In genomic region chr7:155809332-155809946, GRCh38 we compare ENCODE assay signal across 12 cellular contexts. TPM values are rescaled to one million over a fixed set of nuclear protein-coding genes. Genes with fewer than 3 reads are reported as not detected.
DNase-seq lines count a peak whose midpoint lies in the region; ATAC-seq and TF ChIP-seq lines count a peak whose summit lies in the region.
"Had no signal": no experiment of that assay in that cellular context is flagged by ENCODE, and none has a peak within 500 bp of the region (broad histone marks: within the 10 kb centered on the region; RNA-seq: fewer than 3 reads in every experiment).

No MANE protein-coding gene starts in this region.

- no peak for TF ChIP-seq EP300 in tibial nerve (IDR thresholded peaks at IDR 0.05)

- CTCF ChIA-PET in activated CD4-positive, alpha-beta T cell treated with anti-CD3 and anti-CD28 coated beads, Interleukin-2, amount 10 ng/mL, durations not matched to agents 7 days and 5 days (lab: Charles Lee): no interaction called here
- CTCF ChIA-PET in activated CD8-positive, alpha-beta T cell treated with anti-CD3 and anti-CD28 coated beads, Interleukin-2, amount 10 ng/mL, durations not matched to agents 7 days and 5 days (lab: Charles Lee): no interaction called here

- H3K36me3 ChIP-seq in endodermal cell (ENCODE audit: control insufficient read depth, insufficient read depth, low read length): no peaks in the 10 kb centered on the region
- H3K36me3 ChIP-seq in mesodermal cell (ENCODE audit: control insufficient read depth, insufficient read depth, low read length): no peaks in the 10 kb centered on the region
- no peaks in the 10 kb centered on the region for H3K36me3 ChIP-seq in tibial nerve

- H3K9ac ChIP-seq in endodermal cell (ENCODE audit: extremely low read depth, low read length, poor library complexity, severe bottlenecking): no peak overlapping the region

- TF ChIP-seq POLR2A in tibial nerve (IDR thresholded peaks at IDR 0.05): no peak

- H3K27me3 ChIP-seq in endodermal cell (ENCODE audit: control insufficient read depth, insufficient read depth, low read length, poor library complexity, severe bottlenecking): peaks cover 94% of the 10 kb centered on the region
- peaks cover 0 to 93% of the 10 kb centered on the region in 2 donors for H3K27me3 ChIP-seq in tibial nerve

- no peak for DNase-seq in activated CD4-positive, alpha-beta T cell treated with anti-CD3 and anti-CD28 coated beads, Interleukin-2, amount 10 ng/mL, durations not matched to agents 7 days and 5 days
- DNase-seq in activated CD4-positive, alpha-beta T cell treated with anti-CD3 and anti-CD28 coated beads for 1 hour: no peak
- DNase-seq in endodermal cell (peak; percentile 69), tibial nerve (ENCODE audit: low spot score in 2 of 2) (no peak), NCI-H226 (no peak)
- DNase-seq in activated CD8-positive, alpha-beta T cell treated with anti-CD3 and anti-CD28 coated beads, Interleukin-2, amount 10 ng/mL, durations not matched to agents 7 days and 5 days: no peak
- DNase-seq: activated naive CD4-positive, alpha-beta T cell treated with anti-CD3 and anti-CD28 coated beads, Interleukin-2, amount 10 ng/mL, durations not matched to agents 7 days and 5 days; RPMI8226 had no signal

- no peaks in the 10 kb centered on the region for H3K36me3 Mint-ChIP-seq in activated CD4-positive, alpha-beta T cell treated with anti-CD3 and anti-CD28 coated beads, Interleukin-2, amount 10 ng/mL, durations not matched to agents 7 days and 5 days (ENCODE audit: low read depth)
- H3K36me3 Mint-ChIP-seq in endodermal cell (ENCODE audit: low read depth): no peaks in the 10 kb centered on the region
- no peaks in the 10 kb centered on the region for H3K36me3 Mint-ChIP-seq in activated CD8-positive, alpha-beta T cell treated with anti-CD3 and anti-CD28 coated beads, Interleukin-2, amount 10 ng/mL, durations not matched to agents 7 days and 5 days (ENCODE audit: low read depth)
- H3K36me3 Mint-ChIP-seq: memory B cell had no signal

- H3K4me3 ChIP-seq in endodermal cell (ENCODE audit: low read length) (peak overlapping the region; percentile 78), mesodermal cell (ENCODE audit: extremely low read depth, insufficient read depth, low read length, poor library complexity, severe bottlenecking) (peak overlapping the region; percentile 19), tibial nerve (peak overlapping the region; percentile 31 to 46 (median 37))

- H3K27me3 Mint-ChIP-seq in activated CD4-positive, alpha-beta T cell treated with anti-CD3 and anti-CD28 coated beads, Interleukin-2, amount 10 ng/mL, durations not matched to agents 7 days and 5 days: peaks cover 74% of the 10 kb centered on the region
- peaks cover 83% of the 10 kb centered on the region for H3K27me3 Mint-ChIP-seq in endodermal cell (ENCODE audit: insufficient read depth)
- H3K27me3 Mint-ChIP-seq in activated CD8-positive, alpha-beta T cell treated with anti-CD3 and anti-CD28 coated beads, Interleukin-2, amount 10 ng/mL, durations not matched to agents 7 days and 5 days (ENCODE audit: low read depth): peaks cover 73% of the 10 kb centered on the region

- no peak for ATAC-seq in HG02798 (IDR thresholded peaks at IDR 0.05; ENCODE audit: poor library complexity, unreplicated experiment)
- ATAC-seq in activated CD8-positive, alpha-beta T cell treated with anti-CD3 and anti-CD28 coated beads, Interleukin-2, amount 10 ng/mL, durations not matched to agents 7 days and 5 days: no peak

- H3K4me1 Mint-ChIP-seq in activated CD4-positive, alpha-beta T cell treated with anti-CD3 and anti-CD28 coated beads, Interleukin-2, amount 10 ng/mL, durations not matched to agents 7 days and 5 days: peaks cover 25% of the 10 kb centered on the region
- peaks cover 25% of the 10 kb centered on the region for H3K4me1 Mint-ChIP-seq in endodermal cell
- H3K4me1 Mint-ChIP-seq in activated CD8-positive, alpha-beta T cell treated with anti-CD3 and anti-CD28 coated beads, Interleukin-2, amount 10 ng/mL, durations not matched to agents 7 days and 5 days (ENCODE audit: low read depth): peaks cover 24% of the 10 kb centered on the region

- H3K9me3 Mint-ChIP-seq in activated CD4-positive, alpha-beta T cell treated with anti-CD3 and anti-CD28 coated beads, Interleukin-2, amount 10 ng/mL, durations not matched to agents 7 days and 5 days: no peaks in the 10 kb centered on the region
- H3K9me3 Mint-ChIP-seq in endodermal cell: no peaks in the 10 kb centered on the region
- no peaks in the 10 kb centered on the region for H3K9me3 Mint-ChIP-seq in activated CD8-positive, alpha-beta T cell treated with anti-CD3 and anti-CD28 coated beads, Interleukin-2, amount 10 ng/mL, durations not matched to agents 7 days and 5 days (ENCODE audit: insufficient read depth)
- H3K9me3 Mint-ChIP-seq: activated naive CD4-positive, alpha-beta T cell treated with anti-CD3 and anti-CD28 coated beads, Interleukin-2, amount 10 ng/mL, durations not matched to agents 7 days and 5 days; memory B cell had no signal

- H3K27ac Mint-ChIP-seq in activated CD4-positive, alpha-beta T cell treated with anti-CD3 and anti-CD28 coated beads, Interleukin-2, amount 10 ng/mL, durations not matched to agents 7 days and 5 days: peak overlapping the region; percentile 72
- no peak overlapping the region for H3K27ac Mint-ChIP-seq in endodermal cell
- no peak overlapping the region for H3K27ac Mint-ChIP-seq in activated CD8-positive, alpha-beta T cell treated with anti-CD3 and anti-CD28 coated beads, Interleukin-2, amount 10 ng/mL, durations not matched to agents 7 days and 5 days
- H3K27ac Mint-ChIP-seq: memory B cell had no signal

- TF ChIP-seq CTCF in endodermal cell (conservative IDR thresholded peaks at IDR 0.05) (no peak), tibial nerve (IDR thresholded peaks at IDR 0.05) (no peak)

- H3K9me3 ChIP-seq in endodermal cell (ENCODE audit: control insufficient read depth, low read length): no peaks in the 10 kb centered on the region
- no peaks in the 10 kb centered on the region for H3K9me3 ChIP-seq in mesodermal cell (ENCODE audit: control insufficient read depth, low read length)
- H3K9me3 ChIP-seq in tibial nerve: no peaks in the 10 kb centered on the region

- no peak overlapping the region for H3K4me3 Mint-ChIP-seq in activated CD4-positive, alpha-beta T cell treated with anti-CD3 and anti-CD28 coated beads, Interleukin-2, amount 10 ng/mL, durations not matched to agents 7 days and 5 days
- peak overlapping the region; percentile 60 for H3K4me3 Mint-ChIP-seq in endodermal cell
- H3K4me3 Mint-ChIP-seq in activated CD8-positive, alpha-beta T cell treated with anti-CD3 and anti-CD28 coated beads, Interleukin-2, amount 10 ng/mL, durations not matched to agents 7 days and 5 days: no peak overlapping the region
- H3K4me3 Mint-ChIP-seq: activated naive CD4-positive, alpha-beta T cell treated with anti-CD3 and anti-CD28 coated beads, Interleukin-2, amount 10 ng/mL, durations not matched to agents 7 days and 5 days had no signal

- POLR2A ChIA-PET in activated CD4-positive, alpha-beta T cell treated with anti-CD3 and anti-CD28 coated beads, Interleukin-2, amount 10 ng/mL, durations not matched to agents 7 days and 5 days (lab: Charles Lee): no interaction called here
- POLR2A ChIA-PET in activated CD8-positive, alpha-beta T cell treated with anti-CD3 and anti-CD28 coated beads, Interleukin-2, amount 10 ng/mL, durations not matched to agents 7 days and 5 days (lab: Charles Lee): no interaction called here

- peaks cover 6% of the 10 kb centered on the region for H3K4me1 ChIP-seq in endodermal cell (ENCODE audit: control insufficient read depth, insufficient read depth, low read length)
- peaks cover 18% of the 10 kb centered on the region for H3K4me1 ChIP-seq in mesodermal cell (ENCODE audit: control insufficient read depth, insufficient read depth, low read length, poor library complexity, severe bottlenecking)
- H3K4me1 ChIP-seq in tibial nerve: peaks cover 0 to 71% (median 27%) of the 10 kb centered on the region in 4 donors

- H3K27ac ChIP-seq in endodermal cell (ENCODE audit: low read depth, low read length) (no peak overlapping the region), mesodermal cell (ENCODE audit: low read depth, low read length, severe bottlenecking) (no peak overlapping the region), tibial nerve (peak overlapping the region; percentile 40 to 78 (median 69))

- 2% methylated on average over 42 of the region's 43 CpGs; no CpG with 5 or more reads in 1 of the 2 experiments for WGBS in endodermal cell (ENCODE audit: insufficient coverage in 1 of 2, insufficient read length in 1 of 2), 2 experiments
- WGBS in mesodermal cell (ENCODE audit: insufficient coverage in 2 of 2), 2 experiments: 0 to 2% methylated on average over 18 to 28 of the region's 43 CpGs
- 1 to 4% methylated on average over 29 to 34 of the region's 43 CpGs for WGBS in tibial nerve, 2 donors

RNA-seq across cellular contexts. Expression of gene SHH, which starts 2.8 kb away (rescaled TPM):
- not detected for total RNA-seq in activated CD4-positive, alpha-beta T cell treated with anti-CD3 and anti-CD28 coated beads, Interleukin-2, amount 10 ng/mL, durations not matched to agents 7 days and 5 days
- total RNA-seq in endodermal cell (1 to 10 TPM in 1 of 2 donors, under 1 TPM in 1; 0.99 to 1.6 TPM), tibial nerve (10 to 100 TPM in 2 of 4 donors, 1 to 10 TPM in 2; 7.7 to 16.2 (median 11.3) TPM)
- polyA plus RNA-seq in endodermal cell (2013, experiment 1 of 2): 0.93 TPM
- 0.41 TPM for polyA plus RNA-seq in endodermal cell (2013, experiment 2 of 2)
- polyA plus RNA-seq in mesodermal cell (2013, experiment 1 of 2): not detected
- not detected for polyA plus RNA-seq in mesodermal cell (2013, experiment 2 of 2)
- under 1 TPM in 1 of 2 experiments, not detected in 1; 0.08 TPM for total RNA-seq in activated CD8-positive, alpha-beta T cell treated with anti-CD3 and anti-CD28 coated beads, Interleukin-2, amount 10 ng/mL, durations not matched to agents 7 days and 5 days
- total RNA-seq: HT1080 had no signal

Comparison
In these comparisons a context has a peak if more than half of its experiments do, and no peak if none do; other contexts are left out.
1. H3K27ac ChIP-seq: peak in tibial nerve (4 of 4); none in endodermal cell (single experiment) and mesodermal cell (single experiment).
2. H3K4me3 ChIP-seq: peak in every context shown above with its lines; median percentile 78 in endodermal cell; 37 in tibial nerve; 19 in mesodermal cell.